27 cellular contexts compared by ENCODE assay signal in the genomic region with DNA sequence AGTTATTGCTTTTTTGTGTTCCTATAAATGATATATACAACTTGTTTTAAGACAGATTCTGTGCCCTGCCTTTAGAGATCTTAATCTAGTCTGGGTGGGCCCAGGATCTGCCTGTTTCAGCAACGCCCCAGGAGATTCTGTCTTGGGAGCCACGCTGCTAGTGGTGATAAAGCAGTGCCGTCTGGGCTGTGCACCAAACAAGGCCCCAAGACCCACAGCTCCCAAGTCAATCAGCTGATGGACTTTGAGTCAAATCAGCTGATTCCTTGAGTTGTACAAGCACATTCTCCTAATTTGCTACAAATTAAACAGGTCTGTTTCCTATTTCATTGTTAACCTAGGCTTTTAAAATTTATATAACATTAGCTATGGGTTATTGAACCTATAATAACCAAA. TPM values are rescaled to one million over a fixed set of nuclear protein-coding genes. Genes with fewer than 3 reads are reported as not detected.
DNase-seq lines count a peak whose midpoint lies in the region; ATAC-seq and TF ChIP-seq lines count a peak whose summit lies in the region.
"Had no signal": no experiment of that assay in that cellular context is flagged by ENCODE, and none has a peak within 500 bp of the region (broad histone marks: within the 10 kb centered on the region; RNA-seq: fewer than 3 reads in every experiment).

No MANE protein-coding gene starts in this region.

- H3K9me3 ChIP-seq in SJCRH30 (replicated peaks) (no peaks in the 10 kb centered on the region), psoas muscle (no peaks in the 10 kb centered on the region)
- H3K9me3 ChIP-seq: ascending aorta, BLaER1, neutrophil, suprapubic skin had no signal

- H2AK5ac ChIP-seq in mesendoderm (ENCODE audit: low read length): no peak overlapping the region

- no peak overlapping the region for H3K23ac ChIP-seq in mesendoderm (ENCODE audit: low read length)

- no peak overlapping the region for H2BK15ac ChIP-seq in mesendoderm (replicated peaks; ENCODE audit: low read depth)

- H2BK120ac ChIP-seq in mesendoderm (ENCODE audit: low read depth, low read length): no peak overlapping the region

- H2BK5ac ChIP-seq in mesendoderm (ENCODE audit: low read length): no peak overlapping the region

- H3K4ac ChIP-seq in mesendoderm (ENCODE audit: low read depth, low read length): no peak overlapping the region

- H3K79me2 ChIP-seq in mesendoderm (ENCODE audit: control insufficient read depth, insufficient read depth, low read length): no peaks in the 10 kb centered on the region

- no peak overlapping the region for H3K56ac ChIP-seq in mesendoderm (ENCODE audit: low read length)

- no peak overlapping the region for H3K4me2 ChIP-seq in mesendoderm (ENCODE audit: low read length)
- H3K4me2 ChIP-seq: BLaER1 had no signal

- ATAC-seq in psoas muscle: no peak
- ATAC-seq: Panc1; stimulated activated naive B cell treated with anti-CD40 and anti-IgM and Interleukin-4, amounts not matched to agents 10 μg/mL and 1 μg/mL and 100 μg/mL, for 72 hours had no signal

- no peak overlapping the region for H4K8ac ChIP-seq in mesendoderm (ENCODE audit: low read depth, low read length)

- peak; percentile 36 to 58 for DNase-seq in SJCRH30
- no peak for DNase-seq in mesendoderm
- DNase-seq in stimulated activated CD4-positive, alpha-beta T cell treated with anti-CD3 and anti-CD28 coated beads, Interleukin-4, amount 100 ng/mL, for 4 hours: no peak
- no peak for DNase-seq in psoas muscle
- DNase-seq: activated B cell treated with CpG ODN at 0.5 μM for 24 hours; activated gamma-delta T cell treated with Interleukin-2 at 50 U/mL for 16 hours; activated naive CD8-positive, alpha-beta T cell treated with anti-CD3 and anti-CD28 coated beads, Interleukin-2, amount 10 ng/mL, durations not matched to agents 7 days and 5 days; activated T-cell treated with anti-CD3 and anti-CD28 coated beads, Interleukin-2, amount 50 U/mL, for 24 hours; DMS 273 treated with DMSO at 0.1 percent for 48 hours; HCEC 1CT; Karpas-422; left colon; NCI-H1930; NCI-H526 treated with DMSO at 0.1 percent for 48 hours; SHP77 treated with DMSO at 0.1 percent for 48 hours; stimulated activated naive B cell treated with anti-CD40 and anti-IgM and Interleukin-4, amounts not matched to agents 10 μg/mL and 1 μg/mL and 100 μg/mL, for 72 hours; T1000 had no signal

- H3K4me1 ChIP-seq in SJCRH30: peaks cover 31% of the 10 kb centered on the region
- peaks cover 3% of the 10 kb centered on the region for H3K4me1 ChIP-seq in mesendoderm (ENCODE audit: control insufficient read depth, low read depth, low read length)
- peaks cover 10% of the 10 kb centered on the region for H3K4me1 ChIP-seq in psoas muscle

- H3K79me1 ChIP-seq in mesendoderm (ENCODE audit: low read length): no peaks in the 10 kb centered on the region

- H3K27me3 ChIP-seq in SJCRH30: no peaks in the 10 kb centered on the region
- no peaks in the 10 kb centered on the region for H3K27me3 ChIP-seq in layer of hippocampus (ENCODE audit: control insufficient read depth, insufficient read depth, low read length)
- H3K27me3 ChIP-seq in mesendoderm (ENCODE audit: insufficient read depth, low read length, poor library complexity): no peaks in the 10 kb centered on the region
- no peaks in the 10 kb centered on the region for H3K27me3 ChIP-seq in psoas muscle (ENCODE audit: insufficient read depth in 3 of 3, low read length in 2 of 3)
- H3K27me3 ChIP-seq: ascending aorta, BLaER1, cardiac muscle cell, neutrophil, suprapubic skin had no signal

- intact Hi-C loops in psoas muscle (cut with DNase I): loop anchor here in 1 of 2 donors (5.0 kb wide), 1 partner anchor 272 kb away; no protein-coding TSS in a partner anchor

- H3K18ac ChIP-seq in mesendoderm (ENCODE audit: low read length): no peak overlapping the region

- H3K36me3 ChIP-seq in SJCRH30: no peaks in the 10 kb centered on the region
- H3K36me3 ChIP-seq in mesendoderm (ENCODE audit: control insufficient read depth, insufficient read depth, low read length): no peaks in the 10 kb centered on the region
- no peaks in the 10 kb centered on the region for H3K36me3 ChIP-seq in psoas muscle (ENCODE audit: insufficient read depth in 1 of 2, low read depth in 1 of 2)
- H3K36me3 ChIP-seq: ascending aorta, BLaER1, cardiac muscle cell, neutrophil, suprapubic skin had no signal

- H4K5ac ChIP-seq in mesendoderm (ENCODE audit: low read length): no peak overlapping the region

- TF ChIP-seq CTCF in VCaP (conservative IDR thresholded peaks at IDR 0.05) (no peak), psoas muscle (IDR thresholded peaks at IDR 0.05) (no peak)

- H3K27ac ChIP-seq in SJCRH30 (peak overlapping the region; percentile 94), VCaP (peak overlapping the region; percentile 72), layer of hippocampus (ENCODE audit: low read depth, low read length) (peak overlapping the region; percentile 91), temporal lobe (ENCODE audit: low read depth, low read length) (peak overlapping the region; percentile 94), mesendoderm (ENCODE audit: low read depth, low read length) (no peak overlapping the region), psoas muscle (no peak overlapping the region)
- H3K27ac ChIP-seq: ascending aorta, BLaER1, cardiac muscle cell, HL-60, neutrophil had no signal

- H3K4me3 ChIP-seq in SJCRH30: no peak overlapping the region; the same call in 1 of the 2 replicates
- H3K4me3 ChIP-seq in mesendoderm (ENCODE audit: low read length): no peak overlapping the region
- H3K4me3 ChIP-seq in psoas muscle: no peak overlapping the region
- H3K4me3 ChIP-seq: ascending aorta, BLaER1, cardiac muscle cell, suprapubic skin had no signal

- WGBS in mesendoderm (ENCODE audit: extremely low coverage, insufficient coverage, low lambda C conversion rate): no CpG with 5 or more reads among the region's 3 CpGs
- 72 to 87% (median 76%) methylated on average over 3 of the region's 3 CpGs for WGBS in psoas muscle, 3 donors

- no peak overlapping the region for H3K9ac ChIP-seq in mesendoderm (ENCODE audit: low read length)
- H3K9ac ChIP-seq: BLaER1 had no signal

RNA-seq across cellular contexts. Expression of a gene that starts 15.7 kb away (rescaled TPM):
- 0.10 TPM in 1 of 2 replicates, not detected in the other for total RNA-seq in SJCRH30 (2014; rRNA removed; shearing (Covaris generic))
- total RNA-seq in temporal lobe (1.7 TPM), psoas muscle (under 1 TPM in 3 of 4 donors, not detected in 1; 0.32 to 0.58 (median 0.39) TPM)
- 1.3 TPM for polyA plus RNA-seq in mesendoderm (2013, experiment 1 of 2)
- polyA plus RNA-seq in mesendoderm (2013, experiment 2 of 2): 1.5 TPM
- polyA plus RNA-seq in psoas muscle: under 1 TPM in 2 of 3 donors, not detected in 1; 0.04 to 0.14 TPM
- total RNA-seq: activated B cell treated with CpG ODN at 0.5 μM for 24 hours, ascending aorta had no signal

Comparison
In these comparisons a context has a peak if more than half of its experiments do, and no peak if none do; other contexts are left out.
1. DNase-seq: peak in SJCRH30 (2 of 2); none in mesendoderm (single experiment), stimulated activated CD4-positive, alpha-beta T cell treated with anti-CD3 and anti-CD28 coated beads, Interleukin-4, amount 100 ng/mL, for 4 hours (0 of 2) and psoas muscle (0 of 2).
2. H3K27ac ChIP-seq: peak in SJCRH30 (single experiment), VCaP (single experiment), layer of hippocampus (single experiment) and temporal lobe (single experiment); none in mesendoderm (single experiment) and psoas muscle (single experiment).